ENCODE assay signal across 1 cellular context in the genomic region with DNA sequence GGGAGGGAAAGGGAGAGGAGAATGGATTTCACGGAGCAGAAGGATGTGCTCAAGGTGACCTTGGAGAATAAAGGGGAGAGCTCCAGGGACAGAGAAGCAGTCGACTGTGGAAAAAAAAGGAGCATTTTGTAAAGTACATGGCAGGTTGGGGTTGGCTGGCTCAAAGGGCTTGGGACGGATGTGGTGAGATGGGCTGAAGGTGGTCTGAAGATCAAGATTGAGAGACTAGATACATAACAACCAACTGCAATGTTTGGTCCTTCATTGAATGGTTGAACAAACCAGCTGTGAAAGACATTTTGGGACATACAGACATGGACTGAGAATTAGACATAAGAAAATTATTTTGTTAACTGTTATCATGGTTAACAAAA.
TF ChIP-seq lines count a peak whose summit lies in the region.

No MANE protein-coding gene starts in this region.

TF ChIP-seq in SK-N-SH treated with all-trans-retinoic acid at 6 μM for 48 hours, 23 proteins besides CTCF, POLR2A, EP300 and RAD21 (continued from another document):
- TF ChIP-seq TCF4 (CRISPR knock-in tag; IDR thresholded peaks at IDR 0.05; ENCODE audit: borderline replicate concordance) (no peak), ZC3H10 (CRISPR knock-in tag; IDR thresholded peaks at IDR 0.05) (no peak), PPARA (CRISPR knock-in tag; IDR thresholded peaks at IDR 0.05; ENCODE audit: borderline replicate concordance) (no peak), GLIS3 (CRISPR knock-in tag; IDR thresholded peaks at IDR 0.05) (no peak), ESRRG (CRISPR knock-in tag; IDR thresholded peaks at IDR 0.05) (no peak), BACH2 (CRISPR knock-in tag; IDR thresholded peaks at IDR 0.05; ENCODE audit: borderline replicate concordance) (no peak), ZNF8 (CRISPR knock-in tag; IDR thresholded peaks at IDR 0.05) (no peak), ZFP3 (CRISPR knock-in tag; IDR thresholded peaks at IDR 0.05) (no peak), ZNF565 (CRISPR knock-in tag; conservative IDR thresholded peaks at IDR 0.05; ENCODE audit: low read depth) (no peak), RARB (CRISPR knock-in tag; IDR thresholded peaks at IDR 0.05) (no peak), ARNTL (CRISPR knock-in tag; IDR thresholded peaks at IDR 0.05; ENCODE audit: borderline replicate concordance, low read depth) (no peak), ISL1 (CRISPR knock-in tag; IDR thresholded peaks at IDR 0.05) (no peak), ZFP30 (CRISPR knock-in tag; IDR thresholded peaks at IDR 0.05) (no peak), ZNF70 (CRISPR knock-in tag; IDR thresholded peaks at IDR 0.05) (no peak), OSR1 (CRISPR knock-in tag; IDR thresholded peaks at IDR 0.05) (no peak), PATZ1 (CRISPR knock-in tag; IDR thresholded peaks at IDR 0.05; ENCODE audit: borderline replicate concordance) (no peak)
- TF ChIP-seq, protein P1, sequence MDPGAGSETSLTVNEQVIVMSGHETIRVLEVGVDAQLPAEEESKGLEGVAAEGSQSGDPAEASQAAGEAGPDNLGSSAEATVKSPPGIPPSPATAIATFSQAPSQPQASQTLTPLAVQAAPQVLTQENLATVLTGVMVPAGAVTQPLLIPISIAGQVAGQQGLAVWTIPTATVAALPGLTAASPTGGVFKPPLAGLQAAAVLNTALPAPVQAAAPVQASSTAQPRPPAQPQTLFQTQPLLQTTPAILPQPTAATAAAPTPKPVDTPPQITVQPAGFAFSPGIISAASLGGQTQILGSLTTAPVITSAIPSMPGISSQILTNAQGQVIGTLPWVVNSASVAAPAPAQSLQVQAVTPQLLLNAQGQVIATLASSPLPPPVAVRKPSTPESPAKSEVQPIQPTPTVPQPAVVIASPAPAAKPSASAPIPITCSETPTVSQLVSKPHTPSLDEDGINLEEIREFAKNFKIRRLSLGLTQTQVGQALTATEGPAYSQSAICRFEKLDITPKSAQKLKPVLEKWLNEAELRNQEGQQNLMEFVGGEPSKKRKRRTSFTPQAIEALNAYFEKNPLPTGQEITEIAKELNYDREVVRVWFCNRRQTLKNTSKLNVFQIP (CRISPR knock-in tag; IDR thresholded peaks at IDR 0.05; ENCODE audit: borderline replicate concordance, low read depth): no peak
- TF ChIP-seq, protein P2, sequence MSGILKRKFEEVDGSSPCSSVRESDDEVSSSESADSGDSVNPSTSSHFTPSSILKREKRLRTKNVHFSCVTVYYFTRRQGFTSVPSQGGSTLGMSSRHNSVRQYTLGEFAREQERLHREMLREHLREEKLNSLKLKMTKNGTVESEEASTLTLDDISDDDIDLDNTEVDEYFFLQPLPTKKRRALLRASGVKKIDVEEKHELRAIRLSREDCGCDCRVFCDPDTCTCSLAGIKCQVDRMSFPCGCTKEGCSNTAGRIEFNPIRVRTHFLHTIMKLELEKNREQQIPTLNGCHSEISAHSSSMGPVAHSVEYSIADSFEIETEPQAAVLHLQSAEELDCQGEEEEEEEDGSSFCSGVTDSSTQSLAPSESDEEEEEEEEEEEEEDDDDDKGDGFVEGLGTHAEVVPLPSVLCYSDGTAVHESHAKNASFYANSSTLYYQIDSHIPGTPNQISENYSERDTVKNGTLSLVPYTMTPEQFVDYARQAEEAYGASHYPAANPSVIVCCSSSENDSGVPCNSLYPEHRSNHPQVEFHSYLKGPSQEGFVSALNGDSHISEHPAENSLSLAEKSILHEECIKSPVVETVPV (CRISPR knock-in tag; IDR thresholded peaks at IDR 0.05): no peak
- TF ChIP-seq, protein P3, sequence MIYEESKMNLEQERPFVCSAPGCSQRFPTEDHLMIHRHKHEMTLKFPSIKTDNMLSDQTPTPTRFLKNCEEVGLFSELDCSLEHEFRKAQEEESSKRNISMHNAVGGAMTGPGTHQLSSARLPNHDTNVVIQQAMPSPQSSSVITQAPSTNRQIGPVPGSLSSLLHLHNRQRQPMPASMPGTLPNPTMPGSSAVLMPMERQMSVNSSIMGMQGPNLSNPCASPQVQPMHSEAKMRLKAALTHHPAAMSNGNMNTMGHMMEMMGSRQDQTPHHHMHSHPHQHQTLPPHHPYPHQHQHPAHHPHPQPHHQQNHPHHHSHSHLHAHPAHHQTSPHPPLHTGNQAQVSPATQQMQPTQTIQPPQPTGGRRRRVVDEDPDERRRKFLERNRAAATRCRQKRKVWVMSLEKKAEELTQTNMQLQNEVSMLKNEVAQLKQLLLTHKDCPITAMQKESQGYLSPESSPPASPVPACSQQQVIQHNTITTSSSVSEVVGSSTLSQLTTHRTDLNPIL (CRISPR knock-in tag; IDR thresholded peaks at IDR 0.05; ENCODE audit: low read depth): no peak
